In genomic region chr20:31829731-31830130, GRCh38 we compare ENCODE assay signal across 19 cellular contexts. TPM values are rescaled to one million over a fixed set of nuclear protein-coding genes. Genes with fewer than 3 reads are reported as not detected.
DNase-seq lines count a peak whose midpoint lies in the region; ATAC-seq, FAIRE-seq and TF ChIP-seq lines count a peak whose summit lies in the region.
"Had no signal": no experiment of that assay in that cellular context is flagged by ENCODE, and none has a peak within 500 bp of the region (broad histone marks: within the 10 kb centered on the region; RNA-seq: fewer than 3 reads in every experiment).

No MANE protein-coding gene starts in this region.

- H3K4me3 ChIP-seq in Karpas-422 (ENCODE audit: low read length) (no peak overlapping the region), K562 (no peak overlapping the region), spleen (no peak overlapping the region)
- H3K4me3 ChIP-seq: SJSA1 had no signal

- H3K27me3 ChIP-seq in Karpas-422 (ENCODE audit: low read length) (no peaks in the 10 kb centered on the region), K562 (ENCODE audit: control insufficient read depth in 2 of 2, insufficient read depth in 2 of 2, low read length in 2 of 2) (peaks cover 11 to 16% of the 10 kb centered on the region in 2 experiments; a peak in 3 of 5 replicates), spleen (replicated peaks in 1 of 7) (peaks cover 0 to 7% (median 0%) of the 10 kb centered on the region in 7 donors)
- H3K27me3 ChIP-seq: SJSA1 had no signal

- TF ChIP-seq CTCF in K562 (IDR thresholded peaks at IDR 0.05 in 2 of 3, conservative IDR thresholded peaks at IDR 0.05 in 1 of 3; ENCODE audit: insufficient read depth in 2 of 3, low read depth in 1 of 3, low read length in 3 of 3), result no peak
- no peak for TF ChIP-seq CTCF in spleen (IDR thresholded peaks at IDR 0.05 in 8 of 11, conservative IDR thresholded peaks at IDR 0.05 in 3 of 11)

- TF ChIP-seq EP300 in K562 (IDR thresholded peaks at IDR 0.05; ENCODE audit: low read length), result no peak

- H4K20me1 ChIP-seq in Karpas-422 (ENCODE audit: insufficient read depth, low read depth, low read length), result no peaks in the 10 kb centered on the region
- 0 out of 2 replicates have a peak, but pooled peaks cover 4% of the 10 kb centered on the region for H4K20me1 ChIP-seq in K562 (replicated peaks; ENCODE audit: control insufficient read depth, insufficient read depth, low read length)

- no peaks in the 10 kb centered on the region for H3K9me1 ChIP-seq in K562 (ENCODE audit: control insufficient read depth, insufficient read depth, low read length)

- 69% methylated on average over 6 of the region's 6 CpGs for WGBS in K562 (ENCODE audit: insufficient coverage, low coverage, missing lambda C conversion rate)
- 38 to 81% (median 61%) methylated on average over 6 of the region's 6 CpGs for WGBS in spleen, 5 donors

- H2AFZ ChIP-seq in Karpas-422 (ENCODE audit: low read length) (0 out of 2 replicates have a peak overlapping the region, but pooled peaks have one; percentile 15), K562 (ENCODE audit: low read depth, low read length) (0 out of 2 replicates have a peak overlapping the region, but pooled peaks have one; percentile 17)

- H3K27ac ChIP-seq in Karpas-422 (ENCODE audit: low read length), result no peak overlapping the region
- H3K27ac ChIP-seq in K562 (ENCODE audit: extremely low read depth, low read depth, low read length), result no peak overlapping the region
- peak overlapping the region; percentile 63 to 88 (median 81) for H3K27ac ChIP-seq in spleen
- H3K27ac ChIP-seq: KMS-11, SJSA1 had no signal

- TF ChIP-seq POLR2A in K562 (conservative IDR thresholded peaks at IDR 0.05) (no peak), spleen (IDR thresholded peaks at IDR 0.05) (no peak)

- H3K36me3 ChIP-seq in Karpas-422 (ENCODE audit: insufficient read depth, low read length) (no peaks in the 10 kb centered on the region), K562 (ENCODE audit: control insufficient read depth, insufficient read depth, low read length) (no peaks in the 10 kb centered on the region), spleen (no peaks in the 10 kb centered on the region)
- H3K36me3 ChIP-seq: SJSA1 had no signal

- intact Hi-C loops in K562 (cut with micrococcal nuclease) (loop anchor here (5.0 to 10.0 kb wide), 3 partner anchors 102 to 825 kb away; no protein-coding TSS in a partner anchor), spleen (cut with DNase I; ENCODE audit: low total_unique reads) (no loop called here)

- ATAC-seq in K562 (no peak), GM21528 (IDR thresholded peaks at IDR 0.05; ENCODE audit: low FRiP score, unreplicated experiment) (no peak), HG03045 (IDR thresholded peaks at IDR 0.05; ENCODE audit: unreplicated experiment) (no peak)
- ATAC-seq: HepG2 had no signal

- CTCF ChIA-PET in K562 (lab: Yijun Ruan, JAX; ENCODE audit: low intra/inter-chr PET ratio), result interaction anchor here (0.6 kb wide), 1 partner anchor 1028 kb away, joined by 3 read pairs; no protein-coding TSS in a partner anchor

- H3K79me2 ChIP-seq in Karpas-422 (ENCODE audit: low read length) (no peaks in the 10 kb centered on the region), K562 (ENCODE audit: control insufficient read depth, insufficient read depth, low read length) (no peaks in the 10 kb centered on the region)

- TF ChIP-seq RAD21 in K562 (CRISPR knock-in tag; conservative IDR thresholded peaks at IDR 0.05 in 1 of 2, IDR thresholded peaks at IDR 0.05 in 1 of 2), result no peak

- H3K4me1 ChIP-seq in Karpas-422 (ENCODE audit: low read length) (no peaks in the 10 kb centered on the region), K562 (replicated peaks in 1 of 2; ENCODE audit: control insufficient read depth in 2 of 2, insufficient read depth in 2 of 2, low read length in 2 of 2) (peaks cover 0 to 17% of the 10 kb centered on the region in 2 experiments; a peak in 3 of 5 replicates), spleen (peaks cover 0 to 34% (median 4%) of the 10 kb centered on the region in 6 donors)

- DNase-seq in Karpas-422 (no peak), K562 (ENCODE audit: extremely low read depth in 1 of 4, low spot score in 3 of 4) (no peak), kidney tubule cell (ENCODE audit: low spot score) (peak; percentile 41), spleen (peak; percentile 76), NOMO-1 treated with dmso at 0.1 percent for 144 hours (lab: John Stamatoyannopoulos, UW; ENCODE audit: unreplicated experiment) (no peak), glomerular visceral epithelial cell (ENCODE audit: extremely low spot score) (no peak)
- DNase-seq: DND-41, HCEC 1CT, NCI-H1417 treated with DMSO at 0.1 percent for 48 hours, NCI-H1930, NCI-H226 had no signal

- no peak for FAIRE-seq in K562 (lab: Jason Lieb, UNC)
- FAIRE-seq: HepG2 had no signal

- POLR2A ChIA-PET in K562 (lab: Yijun Ruan, JAX), result interaction anchor here (1.1 kb wide), 1 partner anchor 196 kb away, joined by 3 read pairs; no protein-coding TSS in a partner anchor

- in situ Hi-C loops in K562 (cut with MboI), result loop anchor here (25.0 kb wide), 1 partner anchor 833 kb away; the partner anchor contains the start of gene C20orf203

- no peaks in the 10 kb centered on the region for H3K9me3 ChIP-seq in Karpas-422 (ENCODE audit: low read length)
- no peaks in the 10 kb centered on the region for H3K9me3 ChIP-seq in K562 (replicated peaks; ENCODE audit: control insufficient read depth, insufficient read depth, low read depth, low read length)
- no peaks in the 10 kb centered on the region for H3K9me3 ChIP-seq in spleen
- H3K9me3 ChIP-seq: SJSA1 had no signal

- no peaks in the 10 kb centered on the region for H3K9me2 ChIP-seq in Karpas-422 (replicated peaks; ENCODE audit: insufficient read depth, low read length)

- H3K4me2 ChIP-seq in Karpas-422 (ENCODE audit: low read depth, low read length, poor library complexity, severe bottlenecking) (no peak overlapping the region), K562 (ENCODE audit: insufficient read depth, low read length) (no peak overlapping the region)
- H3K4me2 ChIP-seq: KMS-11 had no signal

- H3K9ac ChIP-seq in Karpas-422 (ENCODE audit: low read length) (no peak overlapping the region), K562 (ENCODE audit: insufficient read depth in 1 of 2, low read depth in 2 of 2, low read length in 2 of 2) (no peak overlapping the region)
- H3K9ac ChIP-seq: KMS-11 had no signal

- BruUV-seq in K562 (replicated peaks; lab: Mats Ljungman, UMichigan), result no TSS peak

RNA-seq across cellular contexts. Expression of gene MYLK2, which starts 10.6 kb away (rescaled TPM):
- 0.22 TPM in 2 replicates for total RNA-seq in Karpas-422 (2014; rRNA removed; shearing (Covaris generic); ENCODE audit: low replicate concordance)
- 0.53 and 0.69 TPM in 2 replicates for total RNA-seq in K562 (2011; cell fraction: chromatin; rRNA removed; ENCODE audit: low replicate concordance)
- 0.33 and 0.79 TPM in 2 replicates for total RNA-seq in K562 (2011; cell fraction: nucleolus; rRNA removed)
- 0.31 and 0.44 TPM in 2 replicates for total RNA-seq in K562 (2011; cell fraction: nucleoplasm; rRNA removed)
- total RNA-seq in K562 (2014; rRNA removed) (0.33 and 0.45 TPM in 2 replicates), K562 (2014; rRNA removed; fragmentation: Illumina TruSeq; extraction: Trizol) (0.07 and 0.10 TPM in 2 replicates), K562 (2015; rRNA removed; fragmentation: Illumina TruSeq; extraction: Trizol) (0.18 and 0.30 TPM in 2 replicates), K562 (2021) (0.25 and 0.53 TPM in 2 replicates), spleen (1 to 10 TPM in 6 of 7 donors, under 1 TPM in 1; 0.97 to 3.4 (median 2.2) TPM)
- polyA plus RNA-seq in K562 (2011; rRNA removed) (0.15 and 0.22 TPM in 2 replicates), K562 (2014; fragmentation: Illumina TruSeq; extraction: Trizol) (0.12 and 0.26 TPM in 2 replicates), K562 (2014; fragmentation: Nextera tagmentation; extraction: Ambion mirVana) (not detected), K562 (2014; rRNA removed) (0.28 and 0.41 TPM in 2 replicates), spleen (1 to 10 TPM; 1.7 to 1.9 (median 1.8) TPM)
- polyA plus RNA-seq in K562 (2011; cell fraction: cytosol; rRNA removed), result 0.13 and 0.18 TPM in 2 replicates
- 0.79 and 0.84 TPM in 2 replicates for polyA plus RNA-seq in K562 (2011; cell fraction: nucleus; rRNA removed)
- 0.25 and 0.43 TPM in 2 replicates for polyA plus RNA-seq in K562 (2012)
- 0.11 and 0.18 TPM in 2 replicates for polyA minus RNA-seq in K562 (2011; rRNA and poly(A)+ RNA removed)
- polyA minus RNA-seq in K562 (2011; cell fraction: cytosol; rRNA and poly(A)+ RNA removed), result not detected in 2 replicates
- polyA minus RNA-seq in K562 (2011; cell fraction: nucleus; rRNA and poly(A)+ RNA removed), result 0.13 and 0.78 TPM in 2 replicates
- polyA plus RNA-seq: CD14-positive monocyte, HepG2 had no signal

RNA-seq across cellular contexts. Expression of gene FOXS1, which starts 15.7 kb away (rescaled TPM):
- total RNA-seq in Karpas-422 (2014; rRNA removed; shearing (Covaris generic); ENCODE audit: low replicate concordance), result not detected in 2 replicates
- total RNA-seq in K562 (2011; cell fraction: chromatin; rRNA removed; ENCODE audit: low replicate concordance), result not detected in 2 replicates
- total RNA-seq in K562 (2011; cell fraction: nucleolus; rRNA removed), result not detected in 2 replicates
- total RNA-seq in K562 (2011; cell fraction: nucleoplasm; rRNA removed), result not detected in 2 replicates
- total RNA-seq in K562 (2014; rRNA removed) (not detected in 2 replicates), K562 (2014; rRNA removed; fragmentation: Illumina TruSeq; extraction: Trizol) (not detected in 2 replicates), K562 (2015; rRNA removed; fragmentation: Illumina TruSeq; extraction: Trizol) (not detected in 2 replicates), K562 (2021) (not detected in 2 replicates), spleen (1 to 10 TPM; 1.4 to 5.6 (median 1.9) TPM)
- polyA plus RNA-seq in K562 (2011; rRNA removed) (not detected in 2 replicates), K562 (2014; fragmentation: Illumina TruSeq; extraction: Trizol) (not detected in 2 replicates), K562 (2014; fragmentation: Nextera tagmentation; extraction: Ambion mirVana) (not detected), K562 (2014; rRNA removed) (not detected in 2 replicates), spleen (1 to 10 TPM; 1.9 to 5.7 (median 2.8) TPM)
- not detected in 2 replicates for polyA plus RNA-seq in K562 (2011; cell fraction: cytosol; rRNA removed)
- polyA plus RNA-seq in K562 (2011; cell fraction: nucleus; rRNA removed), result not detected in 2 replicates
- polyA plus RNA-seq in K562 (2012), result not detected in 2 replicates
- not detected in 2 replicates for polyA minus RNA-seq in K562 (2011; rRNA and poly(A)+ RNA removed)
- not detected in 2 replicates for polyA minus RNA-seq in K562 (2011; cell fraction: cytosol; rRNA and poly(A)+ RNA removed)
- not detected in 2 replicates for polyA minus RNA-seq in K562 (2011; cell fraction: nucleus; rRNA and poly(A)+ RNA removed)
- total RNA-seq: A673, HepG2, MCF 10A had no signal
- polyA plus RNA-seq: CD14-positive monocyte, HepG2 had no signal

RNA-seq across cellular contexts. Expression of gene DUSP15, which starts 40.6 kb away (rescaled TPM):
- not detected in 2 replicates for total RNA-seq in Karpas-422 (2014; rRNA removed; shearing (Covaris generic); ENCODE audit: low replicate concordance)
- 0.53 TPM in 1 of 2 replicates, not detected in the other for total RNA-seq in K562 (2011; cell fraction: chromatin; rRNA removed; ENCODE audit: low replicate concordance)
- 0.33 and 0.39 TPM in 2 replicates for total RNA-seq in K562 (2011; cell fraction: nucleolus; rRNA removed)
- total RNA-seq in K562 (2011; cell fraction: nucleoplasm; rRNA removed), result 0.29 and 0.84 TPM in 2 replicates
- not detected in 2 replicates for total RNA-seq in K562 (2014; rRNA removed)
- not detected in 2 replicates for total RNA-seq in K562 (2014; rRNA removed; fragmentation: Illumina TruSeq; extraction: Trizol)
- not detected in 2 replicates for total RNA-seq in K562 (2015; rRNA removed; fragmentation: Illumina TruSeq; extraction: Trizol)
- not detected in 2 replicates for total RNA-seq in K562 (2021)
- polyA plus RNA-seq in K562 (2011; rRNA removed), result not detected in 2 replicates
- polyA plus RNA-seq in K562 (2011; cell fraction: cytosol; rRNA removed), result 0.09 and 0.16 TPM in 2 replicates
- 0.15 and 0.28 TPM in 2 replicates for polyA plus RNA-seq in K562 (2011; cell fraction: nucleus; rRNA removed)
- polyA plus RNA-seq in K562 (2012), result 0.22 TPM in 1 of 2 replicates, not detected in the other
- polyA plus RNA-seq in K562 (2014; fragmentation: Illumina TruSeq; extraction: Trizol), result not detected in 2 replicates
- not detected for polyA plus RNA-seq in K562 (2014; fragmentation: Nextera tagmentation; extraction: Ambion mirVana)
- polyA plus RNA-seq in K562 (2014; rRNA removed), result 0.34 and 0.66 TPM in 2 replicates
- polyA minus RNA-seq in K562 (2011; rRNA and poly(A)+ RNA removed), result not detected in 2 replicates
- not detected in 2 replicates for polyA minus RNA-seq in K562 (2011; cell fraction: cytosol; rRNA and poly(A)+ RNA removed)
- not detected in 2 replicates for polyA minus RNA-seq in K562 (2011; cell fraction: nucleus; rRNA and poly(A)+ RNA removed)
- total RNA-seq in spleen, result 1 to 10 TPM in 6 of 7 donors, under 1 TPM in 1; 0.69 to 7.3 (median 2.1) TPM
- 1 to 10 TPM; 2.5 to 6.7 (median 3.0) TPM for polyA plus RNA-seq in spleen
- total RNA-seq: A673, MCF 10A had no signal
- polyA plus RNA-seq: CD14-positive monocyte had no signal

RNA-seq across cellular contexts. Expression of gene TTLL9, which starts 40.7 kb away (rescaled TPM):
- not detected in 2 replicates for total RNA-seq in Karpas-422 (2014; rRNA removed; shearing (Covaris generic); ENCODE audit: low replicate concordance)
- not detected in 2 replicates for total RNA-seq in K562 (2011; cell fraction: chromatin; rRNA removed; ENCODE audit: low replicate concordance)
- total RNA-seq in K562 (2011; cell fraction: nucleolus; rRNA removed), result not detected in 2 replicates
- not detected in 2 replicates for total RNA-seq in K562 (2011; cell fraction: nucleoplasm; rRNA removed)
- total RNA-seq in K562 (2014; rRNA removed), result not detected in 2 replicates
- not detected in 2 replicates for total RNA-seq in K562 (2014; rRNA removed; fragmentation: Illumina TruSeq; extraction: Trizol)
- not detected in 2 replicates for total RNA-seq in K562 (2015; rRNA removed; fragmentation: Illumina TruSeq; extraction: Trizol)
- total RNA-seq in K562 (2021), result not detected in 2 replicates
- polyA plus RNA-seq in K562 (2011; rRNA removed), result not detected in 2 replicates
- not detected in 2 replicates for polyA plus RNA-seq in K562 (2011; cell fraction: cytosol; rRNA removed)
- polyA plus RNA-seq in K562 (2011; cell fraction: nucleus; rRNA removed), result not detected in 2 replicates
- polyA plus RNA-seq in K562 (2012), result not detected in 2 replicates
- polyA plus RNA-seq in K562 (2014; fragmentation: Illumina TruSeq; extraction: Trizol), result not detected in 2 replicates
- under 1 TPM in 1 of 2 experiments, not detected in 1; 0.06 TPM for polyA plus RNA-seq in K562 (2014; fragmentation: Nextera tagmentation; extraction: Ambion mirVana)
- 0.07 TPM in 1 of 2 replicates, not detected in the other for polyA plus RNA-seq in K562 (2014; rRNA removed)
- not detected in 2 replicates for polyA minus RNA-seq in K562 (2011; rRNA and poly(A)+ RNA removed)
- not detected in 2 replicates for polyA minus RNA-seq in K562 (2011; cell fraction: cytosol; rRNA and poly(A)+ RNA removed)
- not detected in 2 replicates for polyA minus RNA-seq in K562 (2011; cell fraction: nucleus; rRNA and poly(A)+ RNA removed)
- total RNA-seq in spleen, result under 1 TPM; 0.23 to 0.79 (median 0.37) TPM
- polyA plus RNA-seq in spleen, result under 1 TPM; 0.22 to 0.33 (median 0.30) TPM
- total RNA-seq: A673, HepG2, SJSA1 had no signal
- polyA plus RNA-seq: CD14-positive monocyte, HepG2 had no signal

Comparison
In these comparisons a context has a peak if more than half of its experiments do, and no peak if none do; other contexts are left out.
1. DNase-seq: peak in kidney tubule cell (single experiment) and spleen (single experiment); none in Karpas-422 (single experiment), K562 (0 of 4), NOMO-1 treated with dmso at 0.1 percent for 144 hours (single experiment) and glomerular visceral epithelial cell (single experiment).
2. H3K27ac ChIP-seq: peak in spleen (8 of 8); none in Karpas-422 (single experiment) and K562 (single experiment).